8 cellular contexts compared by ENCODE assay signal in the genomic region with DNA sequence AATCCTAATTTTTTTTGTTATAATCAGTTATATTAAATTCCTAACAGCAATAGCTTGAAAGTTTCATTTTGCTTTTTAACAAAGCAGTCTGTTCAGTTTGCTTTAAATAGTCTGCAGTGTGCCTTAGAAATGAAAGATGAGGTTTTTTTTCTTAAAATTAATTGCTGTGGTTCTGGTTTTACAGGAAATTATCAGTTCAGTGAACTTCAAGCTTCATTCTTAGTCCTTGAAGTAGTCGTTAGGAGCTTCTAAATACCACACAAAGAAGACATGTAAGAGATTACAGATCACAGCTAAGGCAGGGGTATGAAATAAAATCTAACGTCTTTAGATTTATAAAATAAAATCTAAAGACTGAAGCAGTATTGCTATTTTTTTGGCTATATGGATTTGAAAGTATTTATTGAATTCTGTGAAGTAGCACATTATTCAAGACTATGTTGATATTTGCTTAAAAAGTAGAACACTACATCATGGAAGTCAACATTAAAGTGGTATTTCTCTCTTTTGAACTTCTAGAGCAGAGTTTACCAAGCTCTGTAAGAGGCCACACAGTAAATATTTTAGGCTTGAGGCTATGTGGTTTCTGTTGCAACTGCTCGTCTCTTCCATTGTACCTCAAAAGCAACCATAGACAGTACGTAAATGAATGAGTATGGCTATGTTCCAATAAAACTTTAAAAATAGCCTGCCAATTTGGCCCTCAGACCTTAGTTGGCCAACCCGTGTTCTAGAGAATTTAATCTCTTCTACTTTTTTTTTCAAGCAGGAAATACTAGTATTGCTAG. TPM values are rescaled to one million over a fixed set of nuclear protein-coding genes. Genes with fewer than 3 reads are reported as not detected.
A peak's percentile ranks its signal among the peaks of the same experiment; 100 is the strongest.
DNase-seq lines count a peak whose midpoint lies in the region; ATAC-seq, FAIRE-seq and TF ChIP-seq lines count a peak whose summit lies in the region.

No MANE protein-coding gene starts in this region.

- no peak for FAIRE-seq in small intestine (lab: Jason Lieb, UNC)

- CTCF ChIA-PET in activated CD8-positive, alpha-beta T cell treated with anti-CD3 and anti-CD28 coated beads for 36 hours (lab: Charles Lee), result interaction anchor here (1.8 to 2.1 kb wide), 2 partner anchors 28 to 341 kb away, joined by 5 to 9 read pairs; no protein-coding TSS in a partner anchor

- no peak overlapping the region for H3K4me3 ChIP-seq in AG09309 (ENCODE audit: control insufficient read depth, low read depth, low read length)
- no peak overlapping the region for H3K4me3 ChIP-seq in small intestine (ENCODE audit: low read depth in 1 of 2, low read length in 2 of 2)

- no peaks in the 10 kb centered on the region for H3K9me3 Mint-ChIP-seq in activated CD8-positive, alpha-beta T cell treated with anti-CD3 and anti-CD28 coated beads for 36 hours

- H3K36me3 ChIP-seq in small intestine (ENCODE audit: control insufficient read depth in 2 of 2, insufficient read depth in 2 of 2, low read length in 2 of 2), result peaks cover 0 to 6% of the 10 kb centered on the region in 2 donors

- peaks cover 51% of the 10 kb centered on the region for H3K4me1 Mint-ChIP-seq in activated CD8-positive, alpha-beta T cell treated with anti-CD3 and anti-CD28 coated beads for 36 hours (ENCODE audit: low read depth)

- H3K36me3 Mint-ChIP-seq in activated CD8-positive, alpha-beta T cell treated with anti-CD3 and anti-CD28 coated beads for 36 hours (ENCODE audit: low read depth), result peaks cover 18% of the 10 kb centered on the region

- 7 to 41% (median 25%) methylated on average over 5 of the region's 5 CpGs for WGBS in small intestine, 3 donors

- DNase-seq in AG09309 (ENCODE audit: low read depth), result peak; percentile 87
- DNase-seq in activated CD8-positive, alpha-beta T cell treated with anti-CD3 and anti-CD28 coated beads for 36 hours, result peak; percentile 11
- no peak for DNase-seq in left colon
- no peak for DNase-seq in NCI-H187 treated with DMSO at 0.1 percent for 48 hours (lab: John Stamatoyannopoulos, UW)
- DNase-seq in small intestine, result no peak
- no peak for DNase-seq in C1 segment of cervical spinal cord (lab: John Stamatoyannopoulos, UW)

- no peak for TF ChIP-seq CTCF in AG09309 (IDR thresholded peaks at IDR 0.05; ENCODE audit: control insufficient read depth, insufficient read depth, low read depth, low read length, missing control alignments)
- TF ChIP-seq CTCF in activated CD8-positive, alpha-beta T cell treated with anti-CD3 and anti-CD28 coated beads for 36 hours (IDR thresholded peaks at IDR 0.05), result no peak

- intact Hi-C loops in activated CD8-positive, alpha-beta T cell treated with anti-CD3 and anti-CD28 coated beads for 36 hours (cut with micrococcal nuclease), result no loop called here
- intact Hi-C loops in left colon (cut with DNase I, micrococcal nuclease), result no loop called here

- ATAC-seq in GM19023 (IDR thresholded peaks at IDR 0.05; ENCODE audit: unreplicated experiment), result peak; percentile 57
- ATAC-seq in HG03439 (IDR thresholded peaks at IDR 0.05; ENCODE audit: unreplicated experiment), result peak; percentile 48
- ATAC-seq in activated CD8-positive, alpha-beta T cell treated with anti-CD3 and anti-CD28 coated beads for 36 hours, result peak; percentile 83
- peak; percentile 17 for ATAC-seq in left colon

- H3K27me3 ChIP-seq in small intestine (ENCODE audit: control insufficient read depth in 2 of 2, insufficient read depth in 2 of 2, low read length in 2 of 2), result no peaks in the 10 kb centered on the region

- H3K4me1 ChIP-seq in small intestine (ENCODE audit: control insufficient read depth in 2 of 2, insufficient read depth in 1 of 2, low read depth in 1 of 2, low read length in 1 of 2), result peaks cover 0 to 4% of the 10 kb centered on the region in 2 donors

- H3K27me3 Mint-ChIP-seq in activated CD8-positive, alpha-beta T cell treated with anti-CD3 and anti-CD28 coated beads for 36 hours, result no peaks in the 10 kb centered on the region

- no peaks in the 10 kb centered on the region for H3K9me3 ChIP-seq in small intestine (ENCODE audit: control insufficient read depth, low read depth)

- no peak overlapping the region for H3K27ac ChIP-seq in small intestine (ENCODE audit: low read depth in 1 of 2, low read length in 1 of 2)

- H3K27ac Mint-ChIP-seq in activated CD8-positive, alpha-beta T cell treated with anti-CD3 and anti-CD28 coated beads for 36 hours, result peak overlapping the region; percentile 92

- peak overlapping the region; percentile 46 for H3K4me3 Mint-ChIP-seq in activated CD8-positive, alpha-beta T cell treated with anti-CD3 and anti-CD28 coated beads for 36 hours

- POLR2A ChIA-PET in activated CD8-positive, alpha-beta T cell treated with anti-CD3 and anti-CD28 coated beads for 36 hours (lab: Charles Lee), result no interaction called here

RNA-seq across cellular contexts. Expression of a gene that starts 7.9 kb away (rescaled TPM):
- 10 to 100 TPM; 22.6 to 24.4 TPM for total RNA-seq in activated CD8-positive, alpha-beta T cell treated with anti-CD3 and anti-CD28 coated beads for 36 hours
- total RNA-seq in left colon, result 10 to 100 TPM; 20.1 to 25.2 TPM
- polyA plus RNA-seq in small intestine, result 10 to 100 TPM; 16.3 to 34.9 (median 20.8) TPM

Comparison
In these comparisons a context has a peak if more than half of its experiments do, and no peak if none do; other contexts are left out.
1. DNase-seq: peak in AG09309 (single experiment) and activated CD8-positive, alpha-beta T cell treated with anti-CD3 and anti-CD28 coated beads for 36 hours (single experiment); none in left colon (0 of 2), NCI-H187 treated with DMSO at 0.1 percent for 48 hours (single experiment), small intestine (single experiment) and C1 segment of cervical spinal cord (0 of 14).
2. ATAC-seq: peak in every context shown above with its lines; median percentile 83 in activated CD8-positive, alpha-beta T cell treated with anti-CD3 and anti-CD28 coated beads for 36 hours; 57 in GM19023; 48 in HG03439; 17 in left colon.